1 cellular context compared by ENCODE assay signal in the genomic region with DNA sequence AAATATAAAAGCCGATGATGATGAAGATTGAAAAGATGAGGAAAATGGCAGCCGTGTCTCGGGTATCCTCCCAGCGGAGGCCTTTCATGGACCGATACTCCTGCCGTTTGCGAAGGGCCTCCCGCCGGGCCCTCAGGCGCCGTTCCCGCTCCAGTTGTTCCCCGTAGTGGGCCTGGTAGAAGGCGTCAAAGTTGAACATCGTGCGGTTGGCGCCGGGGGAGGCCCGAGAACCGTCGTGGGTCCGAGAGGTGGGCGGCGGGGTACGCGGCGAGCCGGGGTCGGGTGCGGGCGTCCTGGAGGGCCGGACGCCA.
TF ChIP-seq lines count a peak whose summit lies in the region.

No MANE protein-coding gene starts in this region.

TF ChIP-seq in GM12878, 131 proteins besides CTCF, POLR2A, EP300 and RAD21:
- TF ChIP-seq ZNF24 (IDR thresholded peaks at IDR 0.05): no peak
- TF ChIP-seq TCF3 (IDR thresholded peaks at IDR 0.05; ENCODE audit: borderline replicate concordance, insufficient read depth, low read depth, low read length): no peak
- no peak for TF ChIP-seq SIX5 (IDR thresholded peaks at IDR 0.05; ENCODE audit: low read depth, low read length, severe bottlenecking)
